In the genomic region with DNA sequence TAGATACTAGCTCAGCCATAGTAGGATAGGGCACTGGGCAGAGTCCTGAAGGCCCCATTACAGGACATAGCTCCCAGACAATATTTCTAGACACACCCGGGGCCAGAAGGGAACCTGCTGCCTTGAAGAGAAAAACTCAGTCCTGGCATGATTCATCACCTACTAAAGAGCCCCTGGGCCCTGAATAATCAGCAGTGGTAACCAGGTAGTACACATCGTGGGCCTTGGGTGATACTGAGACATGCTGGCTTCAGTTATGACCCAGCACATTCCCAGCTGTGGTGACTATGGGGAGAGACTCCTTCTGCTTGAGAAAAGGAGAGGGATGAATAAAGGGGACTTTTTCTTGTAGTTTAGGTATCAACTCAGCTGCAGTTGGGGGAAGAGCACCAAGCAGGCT, we compare ENCODE assay signal across 28 cellular contexts.
"Had no signal": no experiment of that assay in that cellular context is flagged by ENCODE, and none has a peak within 500 bp of the region (broad histone marks: within the 10 kb centered on the region; RNA-seq: fewer than 3 reads in every experiment).

No MANE protein-coding gene starts in this region.

- H3K27ac ChIP-seq: ascending aorta, breast epithelium, esophagus muscularis mucosa, gastroesophageal sphincter, heart right ventricle, hepatocyte had no signal

- H3K9me3 ChIP-seq: ascending aorta, breast epithelium, esophagus muscularis mucosa, gastroesophageal sphincter, heart right ventricle had no signal

- H3K27me3 ChIP-seq: ascending aorta, esophagus muscularis mucosa, gastroesophageal sphincter, hepatocyte had no signal

- H3K4me1 Mint-ChIP-seq: activated naive CD8-positive, alpha-beta T cell treated with anti-CD3 and anti-CD28 coated beads, Interleukin-2, amount 10 ng/mL, durations not matched to agents 7 days and 5 days had no signal

- H3K27ac Mint-ChIP-seq: activated naive CD8-positive, alpha-beta T cell treated with anti-CD3 and anti-CD28 coated beads, Interleukin-2, amount 10 ng/mL, durations not matched to agents 7 days and 5 days; activated T-cell treated with anti-CD3 and anti-CD28 coated beads, Interleukin-2, amount 50 U/mL, for 24 hours; activated T-cell treated with anti-CD3 and anti-CD28 coated beads, Interleukin-2, amount 50 U/mL, for 72 hours; brain; effector memory CD8-positive, alpha-beta T cell had no signal

- H3K9me3 Mint-ChIP-seq: activated T-cell treated with anti-CD3 and anti-CD28 coated beads, Interleukin-2, amount 50 U/mL, for 24 hours; activated T-cell treated with anti-CD3 and anti-CD28 coated beads, Interleukin-2, amount 50 U/mL, for 72 hours; central memory CD8-positive, alpha-beta T cell; effector memory CD8-positive, alpha-beta T cell had no signal

- H3K4me3 Mint-ChIP-seq: activated naive CD8-positive, alpha-beta T cell treated with anti-CD3 and anti-CD28 coated beads, Interleukin-2, amount 10 ng/mL, durations not matched to agents 7 days and 5 days; activated T-cell treated with anti-CD3 and anti-CD28 coated beads, Interleukin-2, amount 50 U/mL, for 24 hours; activated T-cell treated with anti-CD3 and anti-CD28 coated beads, Interleukin-2, amount 50 U/mL, for 72 hours; brain; central memory CD8-positive, alpha-beta T cell; effector memory CD8-positive, alpha-beta T cell had no signal

- H3K4me1 ChIP-seq: ascending aorta, breast epithelium, esophagus muscularis mucosa, gastroesophageal sphincter, heart right ventricle had no signal

- H3K27me3 Mint-ChIP-seq: activated naive CD8-positive, alpha-beta T cell treated with anti-CD3 and anti-CD28 coated beads, Interleukin-2, amount 10 ng/mL, durations not matched to agents 7 days and 5 days; central memory CD8-positive, alpha-beta T cell; effector memory CD8-positive, alpha-beta T cell had no signal

- ATAC-seq: effector memory CD8-positive, alpha-beta T cell; gastroesophageal sphincter; heart right ventricle had no signal

- H3K4me2 ChIP-seq: hepatocyte had no signal

- H3K36me3 ChIP-seq: ascending aorta, breast epithelium, esophagus muscularis mucosa, gastroesophageal sphincter, heart right ventricle had no signal

- DNase-seq: activated CD4-positive, alpha-beta T cell treated with anti-CD3 and anti-CD28 coated beads for 4 hours; activated CD4-positive, alpha-beta T cell treated with anti-CD3 and anti-CD28 coated beads, Interleukin-2, amount 50 U/mL, for 1 hour; activated CD4-positive, alpha-beta T cell treated with anti-CD3 and anti-CD28 coated beads, Interleukin-2, amount 50 U/mL, for 48 hours; activated CD4-positive, CD25-positive, alpha-beta regulatory T cell; activated CD4-positive, CD25-positive, alpha-beta regulatory T cell treated with anti-CD3 and anti-CD28 coated beads, Interleukin-2, amount 50 U/mL, for 72 hours; activated CD8-positive, alpha-beta memory T cell treated with anti-CD3 and anti-CD28 coated beads, Interleukin-2, amount 50 U/mL, for 48 hours; activated effector memory CD4-positive, alpha-beta T cell treated with Interleukin-2 at 50 U/mL for 16 hours; activated gamma-delta T cell treated with Interleukin-2 at 50 U/mL for 16 hours; activated naive CD4-positive, alpha-beta T cell treated with Interleukin-2 at 50 U/mL for 16 hours; activated naive CD8-positive, alpha-beta T cell treated with anti-CD3 and anti-CD28 coated beads, Interleukin-2, amount 10 ng/mL, durations not matched to agents 7 days and 5 days; activated T-cell treated with anti-CD3 and anti-CD28 coated beads for 4 hours; activated T-cell treated with anti-CD3 and anti-CD28 coated beads, Interleukin-2, amount 50 U/mL, for 24 hours; activated T-cell treated with anti-CD3 and anti-CD28 coated beads, Interleukin-2, amount 50 U/mL, for 72 hours; cortex of kidney; dermis blood vessel endothelial cell; effector CD4-positive, alpha-beta T cell; effector memory CD8-positive, alpha-beta T cell; foreskin melanocyte; heart right ventricle; T-helper 2 cell had no signal

- H3K4me3 ChIP-seq: ascending aorta, breast epithelium, esophagus muscularis mucosa, gastroesophageal sphincter, heart right ventricle, hepatocyte had no signal

- H3K36me3 Mint-ChIP-seq: activated naive CD4-positive, alpha-beta T cell treated with anti-CD3 and anti-CD28 coated beads, Interleukin-2, amount 50 U/mL, for 72 hours; activated naive CD8-positive, alpha-beta T cell treated with anti-CD3 and anti-CD28 coated beads, Interleukin-2, amount 10 ng/mL, durations not matched to agents 7 days and 5 days; brain had no signal

- H3K79me2 ChIP-seq: hepatocyte had no signal

- H2AFZ ChIP-seq: hepatocyte had no signal
